1 cellular context compared by ENCODE assay signal in genomic region chr14:67133595-67134441, GRCh38.
TF ChIP-seq lines count a peak whose summit lies in the region.

No MANE protein-coding gene starts in this region.

TF ChIP-seq in K562, 482 proteins besides CTCF, POLR2A, EP300 and RAD21:
- TF ChIP-seq BRF1 (IDR thresholded peaks at IDR 0.05; ENCODE audit: borderline replicate concordance, extremely low read depth, insufficient read length) (no peak), PYGO2 (tag; IDR thresholded peaks at IDR 0.05) (no peak), ZNF41 (CRISPR knock-in tag; conservative IDR thresholded peaks at IDR 0.05) (no peak), RNF219 (CRISPR knock-in tag; IDR thresholded peaks at IDR 0.05) (no peak), MGA (IDR thresholded peaks at IDR 0.05) (no peak), MBD2 (IDR thresholded peaks at IDR 0.05; ENCODE audit: borderline replicate concordance, low read depth) (no peak), CCAR2 (IDR thresholded peaks at IDR 0.05; ENCODE audit: low read depth, low read length) (no peak), MTA3 (IDR thresholded peaks at IDR 0.05; ENCODE audit: borderline replicate concordance) (no peak), TAF9B (IDR thresholded peaks at IDR 0.05; ENCODE audit: partially characterized antibody) (no peak), PTBP1 (IDR thresholded peaks at IDR 0.05; ENCODE audit: low read depth, low read length) (no peak), POLR2B (IDR thresholded peaks at IDR 0.05; ENCODE audit: low read depth, partially characterized antibody) (no peak), JUND (IDR thresholded peaks at IDR 0.05; ENCODE audit: borderline replicate concordance, low read depth, low read length) (no peak), JUND (tag; IDR thresholded peaks at IDR 0.05; ENCODE audit: borderline replicate concordance, low read depth, low read length) (no peak), U2AF1 (optimal IDR thresholded peaks at IDR 0.05; ENCODE audit: low read depth, low read length) (no peak), ZNF445 (CRISPR knock-in tag; IDR thresholded peaks at IDR 0.05; ENCODE audit: low read depth) (no peak), ZNF124 (CRISPR knock-in tag; IDR thresholded peaks at IDR 0.05) (no peak), SRSF7 (optimal IDR thresholded peaks at IDR 0.05; ENCODE audit: low read depth, low read length) (no peak), ADNP (tag; IDR thresholded peaks at IDR 0.05) (no peak), ZNF197 (CRISPR knock-in tag; IDR thresholded peaks at IDR 0.05; ENCODE audit: low read depth) (no peak)
TF ChIP-seq in K562: peak in this region for 0.
